Comparison of ENCODE assay signal across 8 cellular contexts in the genomic region with DNA sequence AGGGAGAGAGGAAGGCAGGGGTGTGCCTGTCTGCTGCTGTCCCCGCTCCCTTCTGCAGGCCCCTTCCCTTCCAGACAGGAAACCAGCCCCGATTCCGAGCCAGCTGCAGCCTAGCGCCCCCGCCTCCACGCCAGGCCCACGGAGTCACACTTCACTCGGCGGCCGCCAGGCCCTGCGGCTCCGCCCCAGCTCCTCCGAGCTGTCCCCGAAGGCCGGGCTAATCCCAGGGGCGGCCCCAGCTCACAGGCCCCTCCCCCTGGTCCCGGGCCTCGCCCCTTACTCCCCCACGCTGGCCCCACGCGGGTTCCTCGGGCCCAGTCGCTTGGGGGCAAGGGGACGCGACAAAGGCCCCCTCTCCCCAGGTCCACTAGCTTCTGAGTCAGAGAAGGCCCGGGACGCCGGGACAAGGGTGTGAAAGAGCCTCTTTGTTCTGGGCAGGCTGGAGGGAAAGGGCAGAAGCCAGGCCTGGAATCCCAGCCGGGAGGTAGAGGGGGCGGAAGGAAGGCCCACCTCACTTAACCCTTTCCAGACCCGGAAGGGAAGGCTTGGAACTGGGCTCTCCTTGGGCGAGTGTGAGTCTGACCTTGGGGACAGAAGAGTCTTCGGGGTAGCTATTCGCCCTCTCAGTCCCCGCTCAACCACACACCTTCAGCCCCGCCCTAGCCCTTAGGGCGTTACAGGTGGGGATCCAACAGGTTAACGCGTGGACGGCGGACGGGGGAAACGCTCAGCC. TPM values are rescaled to one million over a fixed set of nuclear protein-coding genes. Genes with fewer than 3 reads are reported as not detected.
DNase-seq lines count a peak whose midpoint lies in the region; ATAC-seq, FAIRE-seq and TF ChIP-seq lines count a peak whose summit lies in the region.

No MANE protein-coding gene starts in this region.

- intact Hi-C loops in A673 (cut with micrococcal nuclease; ENCODE audit: unreplicated experiment): no loop called here

- H3K27ac Mint-ChIP-seq in central memory CD8-positive, alpha-beta T cell (ENCODE audit: low read depth): peak overlapping the region; percentile 80

- H3K4me3 ChIP-seq in A673 (ENCODE audit: low read depth, low read length, poor library complexity, severe bottlenecking) (peak overlapping the region; percentile 65), GM12875 (ENCODE audit: low read depth, low read length) (peak overlapping the region; percentile 56), small intestine (ENCODE audit: low read depth in 1 of 2, low read length in 2 of 2) (peak overlapping the region in 1 of 2 donors; percentile 58)

- peak overlapping the region; percentile 61 for H3K4me3 Mint-ChIP-seq in central memory CD8-positive, alpha-beta T cell

- no peaks in the 10 kb centered on the region for H3K27me3 ChIP-seq in A673 (replicated peaks; ENCODE audit: insufficient read depth, low read depth, low read length, poor library complexity)
- H3K27me3 ChIP-seq in small intestine (ENCODE audit: control insufficient read depth in 2 of 2, insufficient read depth in 2 of 2, low read length in 2 of 2): no peaks in the 10 kb centered on the region

- DNase-seq in A673 (ENCODE audit: low spot score) (peak; percentile 90), NAMALWA (ENCODE audit: low spot score) (peak; percentile 74), SW480 (ENCODE audit: low spot score) (peak; percentile 94), islet precursor cell (peak; percentile 98), small intestine (peak; percentile 88)
- DNase-seq in central memory CD8-positive, alpha-beta T cell (ENCODE audit: low spot score in 2 of 2): no peak

- H3K27ac ChIP-seq in A673 (ENCODE audit: low read depth, low read length, poor library complexity, severe bottlenecking) (peak overlapping the region; percentile 80), small intestine (ENCODE audit: low read depth in 1 of 2, low read length in 1 of 2) (peak overlapping the region; percentile 82 to 99)

- CTCF ChIA-PET in A673 (lab: Charles Lee): interaction anchor here (0.6 to 1.3 kb wide), 3 partner anchors 8 to 49 kb away, joined by 3 to 4 read pairs (median 3); no protein-coding TSS in a partner anchor

- peak; percentile 87 for ATAC-seq in HG02571 (IDR thresholded peaks at IDR 0.05; ENCODE audit: unreplicated experiment)
- ATAC-seq in central memory CD8-positive, alpha-beta T cell (replicated peaks; ENCODE audit: extremely low read depth, poor library complexity, severe bottlenecking): peak; percentile 64

- no peak for FAIRE-seq in small intestine (lab: Jason Lieb, UNC)

- no peaks in the 10 kb centered on the region for H3K36me3 Mint-ChIP-seq in central memory CD8-positive, alpha-beta T cell (ENCODE audit: insufficient read depth)

- H3K9me3 ChIP-seq in A673 (ENCODE audit: low read depth, low read length, poor library complexity, severe bottlenecking) (no peaks in the 10 kb centered on the region), small intestine (ENCODE audit: control insufficient read depth, low read depth) (no peaks in the 10 kb centered on the region)

- BruUV-seq in A673 (replicated peaks; lab: Mats Ljungman, UMichigan): no TSS peak

- H3K36me3 ChIP-seq in A673 (ENCODE audit: insufficient read depth, low read length, poor library complexity, severe bottlenecking) (no peaks in the 10 kb centered on the region), small intestine (ENCODE audit: control insufficient read depth in 2 of 2, insufficient read depth in 2 of 2, low read length in 2 of 2) (no peaks in the 10 kb centered on the region)

- TF ChIP-seq CTCF in A673 (conservative IDR thresholded peaks at IDR 0.05; ENCODE audit: low read depth, low read length) (0 out of 2 replicates have a peak, but pooled peaks have one; percentile 32), GM12875 (IDR thresholded peaks at IDR 0.05; ENCODE audit: borderline replicate concordance, insufficient read depth, low read depth, low read length) (peak; percentile 47)

- POLR2A ChIA-PET in A673 (lab: Charles Lee; ENCODE audit: low non-redundant PET): interaction anchor here (0.7 kb wide), 1 partner anchor 14 kb away, joined by 4 read pairs; the partner anchor contains the start of gene INO80B

- 5 to 14% (median 13%) methylated on average over 38 to 43 of the region's 43 CpGs for WGBS in small intestine, 3 donors

- H3K9me3 Mint-ChIP-seq in central memory CD8-positive, alpha-beta T cell: no peaks in the 10 kb centered on the region

- H3K27me3 Mint-ChIP-seq in central memory CD8-positive, alpha-beta T cell: peaks cover 17% of the 10 kb centered on the region

- peaks cover 10% of the 10 kb centered on the region for H3K4me1 Mint-ChIP-seq in central memory CD8-positive, alpha-beta T cell

- H3K4me1 ChIP-seq in A673 (ENCODE audit: insufficient read depth, low read length, poor library complexity, severe bottlenecking) (peaks cover 51% of the 10 kb centered on the region), small intestine (ENCODE audit: control insufficient read depth in 2 of 2, insufficient read depth in 1 of 2, low read depth in 1 of 2, low read length in 1 of 2) (peaks cover 3 to 13% of the 10 kb centered on the region in 2 donors)

RNA-seq across cellular contexts. Expression of gene RTKN, which starts 1.2 kb away (rescaled TPM):
- total RNA-seq in A673 (2021): 27.0 and 29.6 TPM in 2 replicates
- polyA plus RNA-seq in small intestine: 10 to 100 TPM; 51.1 to 78.7 (median 60.7) TPM

RNA-seq across cellular contexts. Expression of gene INO80B, which starts 14.3 kb away (rescaled TPM):
- total RNA-seq in A673 (2021): 29.9 and 34.9 TPM in 2 replicates
- 10 to 100 TPM; 28.7 to 43.8 (median 38.6) TPM for polyA plus RNA-seq in small intestine

RNA-seq across cellular contexts. Expression of gene WBP1, which starts 17.7 kb away (rescaled TPM):
- 37.9 and 53.6 TPM in 2 replicates for total RNA-seq in A673 (2021)
- polyA plus RNA-seq in small intestine: 10 to 100 TPM; 55.1 to 82.7 (median 56.8) TPM

RNA-seq across cellular contexts. Expression of gene WDR54, which starts 19.0 kb away (rescaled TPM):
- 41.1 and 51.1 TPM in 2 replicates for total RNA-seq in A673 (2021)
- polyA plus RNA-seq in small intestine: 1 to 10 TPM; 1.6 to 8.9 (median 3.5) TPM

RNA-seq across cellular contexts. Expression of gene C2orf81, which starts 19.1 kb away (rescaled TPM):
- total RNA-seq in A673 (2021): 1.6 and 1.9 TPM in 2 replicates
- polyA plus RNA-seq in small intestine: 1 to 10 TPM in 1 of 3 donors, under 1 TPM in 2; 0.22 to 1.4 (median 0.81) TPM

Comparison
In these comparisons a context has a peak if more than half of its experiments do, and no peak if none do; other contexts are left out.
1. DNase-seq: peak in A673 (single experiment), NAMALWA (single experiment), SW480 (single experiment), islet precursor cell (single experiment) and small intestine (single experiment); none in central memory CD8-positive, alpha-beta T cell (0 of 2).